In the genomic region with DNA sequence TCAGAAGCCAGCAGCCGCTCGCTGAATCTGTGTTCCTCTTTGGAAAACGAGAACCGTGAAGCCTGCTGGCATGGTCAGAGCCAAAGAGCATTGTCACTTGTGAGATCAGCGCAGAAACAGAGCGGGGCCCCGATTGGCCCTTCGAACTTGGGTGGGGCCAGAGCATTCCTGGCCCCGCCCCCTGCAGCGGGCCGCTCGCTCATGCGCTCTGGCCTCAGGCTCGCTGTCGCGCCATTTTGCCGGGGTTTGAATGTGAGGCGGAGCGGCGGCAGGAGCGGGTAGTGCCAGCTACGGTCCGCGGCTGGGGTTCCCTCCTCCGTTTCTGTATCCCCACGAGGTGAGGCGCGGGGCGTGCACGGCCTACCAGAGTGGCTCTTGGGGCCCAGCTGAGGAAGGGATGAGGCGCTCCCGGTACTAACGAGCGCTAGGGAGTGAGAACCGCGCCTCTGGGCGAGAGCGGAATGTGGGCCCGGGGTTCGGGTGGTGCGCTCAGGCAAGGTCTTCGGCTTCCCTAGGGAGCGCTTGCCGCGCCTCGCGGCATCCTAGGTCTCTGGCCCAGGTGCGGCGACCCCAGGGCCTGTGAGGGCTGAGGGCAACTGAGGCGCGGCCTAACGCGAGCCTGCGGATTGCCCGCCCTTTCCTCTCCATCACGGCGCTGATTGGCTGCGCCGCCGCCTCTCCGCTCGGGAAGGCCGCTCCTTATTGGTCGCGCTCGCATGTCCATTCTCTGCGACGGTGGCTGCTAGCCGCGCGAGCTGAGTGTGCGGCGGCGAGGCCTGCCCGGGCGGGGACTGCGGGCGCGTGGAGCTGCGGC, we compare ENCODE assay signal across 8 cellular contexts. TPM values are rescaled to one million over a fixed set of nuclear protein-coding genes. Genes with fewer than 3 reads are reported as not detected.
DNase-seq lines count a peak whose midpoint lies in the region; ATAC-seq, FAIRE-seq and TF ChIP-seq lines count a peak whose summit lies in the region.

A gene with protein sequence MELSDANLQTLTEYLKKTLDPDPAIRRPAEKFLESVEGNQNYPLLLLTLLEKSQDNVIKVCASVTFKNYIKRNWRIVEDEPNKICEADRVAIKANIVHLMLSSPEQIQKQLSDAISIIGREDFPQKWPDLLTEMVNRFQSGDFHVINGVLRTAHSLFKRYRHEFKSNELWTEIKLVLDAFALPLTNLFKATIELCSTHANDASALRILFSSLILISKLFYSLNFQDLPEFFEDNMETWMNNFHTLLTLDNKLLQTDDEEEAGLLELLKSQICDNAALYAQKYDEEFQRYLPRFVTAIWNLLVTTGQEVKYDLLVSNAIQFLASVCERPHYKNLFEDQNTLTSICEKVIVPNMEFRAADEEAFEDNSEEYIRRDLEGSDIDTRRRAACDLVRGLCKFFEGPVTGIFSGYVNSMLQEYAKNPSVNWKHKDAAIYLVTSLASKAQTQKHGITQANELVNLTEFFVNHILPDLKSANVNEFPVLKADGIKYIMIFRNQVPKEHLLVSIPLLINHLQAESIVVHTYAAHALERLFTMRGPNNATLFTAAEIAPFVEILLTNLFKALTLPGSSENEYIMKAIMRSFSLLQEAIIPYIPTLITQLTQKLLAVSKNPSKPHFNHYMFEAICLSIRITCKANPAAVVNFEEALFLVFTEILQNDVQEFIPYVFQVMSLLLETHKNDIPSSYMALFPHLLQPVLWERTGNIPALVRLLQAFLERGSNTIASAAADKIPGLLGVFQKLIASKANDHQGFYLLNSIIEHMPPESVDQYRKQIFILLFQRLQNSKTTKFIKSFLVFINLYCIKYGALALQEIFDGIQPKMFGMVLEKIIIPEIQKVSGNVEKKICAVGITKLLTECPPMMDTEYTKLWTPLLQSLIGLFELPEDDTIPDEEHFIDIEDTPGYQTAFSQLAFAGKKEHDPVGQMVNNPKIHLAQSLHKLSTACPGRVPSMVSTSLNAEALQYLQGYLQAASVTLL (plus strand): TSS at position 226 of the 814 bp plus-strand sequence. CDS start 12,152 bp downstream, outside the sequence.

- H3K27ac ChIP-seq in right atrium auricular region (peak within 1 kb of the TSS; percentile 96), psoas muscle (peak within 1 kb of the TSS; percentile 93)

- no peaks in the 10 kb centered on the region for H3K9me3 ChIP-seq in right atrium auricular region
- no peaks in the 10 kb centered on the region for H3K9me3 ChIP-seq in psoas muscle

- ATAC-seq in GM18499 (IDR thresholded peaks at IDR 0.05; ENCODE audit: insufficient read depth, unreplicated experiment) (peak; percentile 69), HG02943 (IDR thresholded peaks at IDR 0.05; ENCODE audit: low read depth, unreplicated experiment) (peak; percentile 78), psoas muscle (peak; percentile 96 to 97 (median 96))

- peak within 1 kb of the TSS; percentile 90 to 94 for H3K4me3 ChIP-seq in right atrium auricular region
- H3K4me3 ChIP-seq in psoas muscle, result peak within 1 kb of the TSS; percentile 95

- no peaks in the 10 kb centered on the region for H3K27me3 ChIP-seq in right atrium auricular region
- no peaks in the 10 kb centered on the region for H3K27me3 ChIP-seq in psoas muscle (ENCODE audit: insufficient read depth in 3 of 3, low read length in 2 of 3)

- no peak for TF ChIP-seq CTCF in right atrium auricular region (IDR thresholded peaks at IDR 0.05)
- TF ChIP-seq CTCF in psoas muscle (IDR thresholded peaks at IDR 0.05), result no peak

- peak; percentile 97 for FAIRE-seq in urothelium cell line (lab: Jason Lieb, UNC)

- peaks cover 0 to 20% of the 10 kb centered on the region in 2 donors for H3K4me1 ChIP-seq in right atrium auricular region
- peaks cover 19% of the 10 kb centered on the region for H3K4me1 ChIP-seq in psoas muscle

- H3K36me3 ChIP-seq in right atrium auricular region (no peaks in the 10 kb centered on the region), psoas muscle (ENCODE audit: insufficient read depth in 1 of 2, low read depth in 1 of 2) (peaks cover 0 to 11% of the 10 kb centered on the region in 2 donors)

- WGBS in psoas muscle, 3 donors, result 0 to 1% (median 0%) methylated on average over 67 to 80 of the region's 80 CpGs

- intact Hi-C loops in T-helper 2 cell treated with Interferon-gamma antibody and Interleukin-4, amounts not matched to agents 100 ng/mL and 5 ng/mL, for 36 hours (cut with micrococcal nuclease), result loop anchor here (1.0 to 10.0 kb wide), 5 partner anchors 125 to 1541 kb away; partner anchors contain the start of genes ARFGEF2, DDX27, NCOA3 and STAU1
- intact Hi-C loops in psoas muscle (cut with DNase I), result no loop called here

- peak; percentile 55 for DNase-seq in NCI-H187 treated with DMSO at 0.1 percent for 48 hours (lab: John Stamatoyannopoulos, UW)
- DNase-seq in anterior cingulate cortex (lab: John Stamatoyannopoulos, UW), result peak; percentile 77 to 97 (median 93)
- DNase-seq in right atrium auricular region (ENCODE audit: low spot score), result peak; percentile 98
- peak; percentile 94 to 97 for DNase-seq in psoas muscle
- peak; percentile 100 for DNase-seq in urothelium cell line (ENCODE audit: low spot score)

RNA-seq across cellular contexts. Expression of the gene that starts here (rescaled TPM):
- total RNA-seq in T-helper 2 cell treated with Interferon-gamma antibody and Interleukin-4, amounts not matched to agents 100 ng/mL and 5 ng/mL, for 36 hours, result 92.0 and 92.7 TPM in 2 replicates
- total RNA-seq in right atrium auricular region (10 to 100 TPM; 27.0 to 32.0 TPM), psoas muscle (10 to 100 TPM; 37.2 to 62.8 (median 46.6) TPM)
- 10 to 100 TPM; 37.7 to 75.7 (median 63.9) TPM for polyA plus RNA-seq in psoas muscle

Comparison
In these comparisons a context has a peak if more than half of its experiments do, and no peak if none do; other contexts are left out.
1. Peak in every context shown above with its lines: DNase-seq, ATAC-seq, H3K4me3 ChIP-seq and H3K27ac ChIP-seq.